ENCODE assay signal across 8 cellular contexts in genomic region chr19:55605637-55606470, GRCh38. TPM values are rescaled to one million over a fixed set of nuclear protein-coding genes. Genes with fewer than 3 reads are reported as not detected.
DNase-seq lines count a peak whose midpoint lies in the region; ATAC-seq and TF ChIP-seq lines count a peak whose summit lies in the region.

Gene ZNF865, plus strand, starts transcription at chr19:55605647. Its CDS starts 7,972 bp downstream, at chr19:55613619.

- H3K4me3 ChIP-seq in epithelial cell of esophagus (ENCODE audit: low read length) (peak within 1 kb of the TSS; percentile 79), mononuclear cell (ENCODE audit: low read length) (peak within 1 kb of the TSS; percentile 76)

- H3K4me1 ChIP-seq in mononuclear cell (ENCODE audit: insufficient read depth, low read length): peaks cover 52% of the 10 kb centered on the region

- ATAC-seq in GM18907 (IDR thresholded peaks at IDR 0.05; ENCODE audit: unreplicated experiment): peak; percentile 34

- peak; percentile 83 for TF ChIP-seq CTCF in epithelial cell of esophagus (IDR thresholded peaks at IDR 0.05; ENCODE audit: insufficient read depth, low read depth, low read length, missing control alignments)

- no peaks in the 10 kb centered on the region for H3K9me3 ChIP-seq in mononuclear cell (ENCODE audit: low read depth, low read length)

- H3K27me3 ChIP-seq in mononuclear cell (ENCODE audit: insufficient read depth, low read length): no peaks in the 10 kb centered on the region

- DNase-seq in AG08395 (ENCODE audit: low spot score) (peak; percentile 85), HT-29 (ENCODE audit: low spot score) (peak; percentile 96), NOMO-1 treated with DMSO at 0.1 percent for 48 hours (lab: John Stamatoyannopoulos, UW; ENCODE audit: unreplicated experiment) (peak; percentile 61), epithelial cell of esophagus (ENCODE audit: low read depth) (peak; percentile 89)
- peak; percentile 67 for DNase-seq in activated CD8-positive, alpha-beta memory T cell treated with anti-CD3 and anti-CD28 coated beads, Interleukin-2, amount 50 U/mL, for 4 hours
- DNase-seq in stimulated activated CD8-positive, alpha-beta memory T cell treated with anti-CD3 and anti-CD28 coated beads, Interleukin-2, amount 100 ng/mL, for 48 hours (ENCODE audit: low read depth in 2 of 2): peak; percentile 54 to 65

RNA-seq across cellular contexts. Expression of gene ZNF865, which starts in this region (rescaled TPM):
- 9.1 and 9.6 TPM in 2 replicates for total RNA-seq in HT-29 (2014; rRNA removed; shearing (Covaris generic))
- 3.3 TPM for total RNA-seq in mononuclear cell

Comparison
In these comparisons a context has a peak if more than half of its experiments do, and no peak if none do; other contexts are left out.
1. Peak in every context shown above with its lines: DNase-seq, ATAC-seq and H3K4me3 ChIP-seq.